Comparison of ENCODE assay signal across 9 cellular contexts in genomic region chr20:58408603-58409246, GRCh38. TPM values are rescaled to one million over a fixed set of nuclear protein-coding genes. Genes with fewer than 3 reads are reported as not detected.
DNase-seq lines count a peak whose midpoint lies in the region; ATAC-seq and TF ChIP-seq lines count a peak whose summit lies in the region.
"Had no signal": no experiment of that assay in that cellular context is flagged by ENCODE, and none has a peak within 500 bp of the region (broad histone marks: within the 10 kb centered on the region; RNA-seq: fewer than 3 reads in every experiment).

No MANE protein-coding gene starts in this region.

- peak overlapping the region; percentile 33 for H3K4me3 Mint-ChIP-seq in activated naive CD8-positive, alpha-beta T cell treated with anti-CD3 and anti-CD28 coated beads, Interleukin-2, amount 10 ng/mL, durations not matched to agents 7 days and 5 days
- peak overlapping the region; percentile 77 for H3K4me3 Mint-ChIP-seq in natural killer cell

- peaks cover 24% of the 10 kb centered on the region for H3K4me1 Mint-ChIP-seq in activated naive CD8-positive, alpha-beta T cell treated with anti-CD3 and anti-CD28 coated beads, Interleukin-2, amount 10 ng/mL, durations not matched to agents 7 days and 5 days
- peaks cover 28 to 37% of the 10 kb centered on the region in 2 donors for H3K4me1 Mint-ChIP-seq in natural killer cell

- peaks cover 8 to 67% (median 28%) of the 10 kb centered on the region in 4 donors for H3K4me1 ChIP-seq in stomach

- no peak overlapping the region for H3K4me3 ChIP-seq in stomach

- H3K36me3 ChIP-seq in stomach = no peaks in the 10 kb centered on the region

- H3K27me3 ChIP-seq in stomach = no peaks in the 10 kb centered on the region

- DNase-seq in DMS53 treated with DMSO at 0.1 percent for 48 hours (lab: John Stamatoyannopoulos, UW; ENCODE audit: unreplicated experiment) = peak; percentile 40
- DNase-seq in activated naive CD8-positive, alpha-beta T cell treated with anti-CD3 and anti-CD28 coated beads, Interleukin-2, amount 10 ng/mL, durations not matched to agents 7 days and 5 days = no peak
- DNase-seq in natural killer cell = no peak
- no peak for DNase-seq in stomach
- DNase-seq in NCI-H1105 (lab: John Stamatoyannopoulos, UW) = no peak
- DNase-seq in GM03348 (ENCODE audit: low spot score) = no peak
- DNase-seq: Right ventricle myocardium superior had no signal

- peaks cover 8% of the 10 kb centered on the region for H3K36me3 Mint-ChIP-seq in activated naive CD8-positive, alpha-beta T cell treated with anti-CD3 and anti-CD28 coated beads, Interleukin-2, amount 10 ng/mL, durations not matched to agents 7 days and 5 days
- H3K36me3 Mint-ChIP-seq in natural killer cell = no peaks in the 10 kb centered on the region

- no peaks in the 10 kb centered on the region for H3K9me3 Mint-ChIP-seq in activated naive CD8-positive, alpha-beta T cell treated with anti-CD3 and anti-CD28 coated beads, Interleukin-2, amount 10 ng/mL, durations not matched to agents 7 days and 5 days
- no peaks in the 10 kb centered on the region for H3K9me3 Mint-ChIP-seq in natural killer cell

- H3K27ac ChIP-seq in stomach = peak overlapping the region in 2 of 5 donors; percentile 25 to 38

- WGBS in stomach, 5 donors = 32 to 51% (median 33%) methylated on average over 3 of the region's 3 CpGs

- ATAC-seq in HG03565 (IDR thresholded peaks at IDR 0.05; ENCODE audit: unreplicated experiment) (peak; percentile 39), natural killer cell (peak; percentile 64 to 79 (median 76)), GM21619 (IDR thresholded peaks at IDR 0.05; ENCODE audit: unreplicated experiment) (no peak)
- ATAC-seq in activated naive CD8-positive, alpha-beta T cell treated with anti-CD3 and anti-CD28 coated beads, Interleukin-2, amount 10 ng/mL, durations not matched to agents 7 days and 5 days (ENCODE audit: low read depth) = peak; percentile 77

- intact Hi-C loops in natural killer cell (cut with micrococcal nuclease) = no loop called here
- intact Hi-C loops in stomach (cut with DNase I; ENCODE audit: low total_unique reads) = no loop called here

- no peaks in the 10 kb centered on the region for H3K9me3 ChIP-seq in stomach

- TF ChIP-seq POLR2A in stomach (IDR thresholded peaks at IDR 0.05) = no peak

- peak overlapping the region; percentile 79 for H3K27ac Mint-ChIP-seq in activated naive CD8-positive, alpha-beta T cell treated with anti-CD3 and anti-CD28 coated beads, Interleukin-2, amount 10 ng/mL, durations not matched to agents 7 days and 5 days
- H3K27ac Mint-ChIP-seq in natural killer cell = peak overlapping the region; percentile 82 to 88

- no peak for TF ChIP-seq EP300 in stomach (IDR thresholded peaks at IDR 0.05)

- POLR2A ChIA-PET in activated naive CD8-positive, alpha-beta T cell treated with anti-CD3 and anti-CD28 coated beads, Interleukin-2, amount 10 ng/mL, durations not matched to agents 7 days and 5 days (lab: Charles Lee) = interaction anchor here (0.6 to 2.1 kb wide), 2 partner anchors 20 to 1010 kb away, joined by 3 to 7 read pairs; partner anchors contain the start of gene VAPB

- TF ChIP-seq CTCF in natural killer cell (IDR thresholded peaks at IDR 0.05) (no peak), stomach (IDR thresholded peaks at IDR 0.05) (no peak)

- H3K27me3 Mint-ChIP-seq in activated naive CD8-positive, alpha-beta T cell treated with anti-CD3 and anti-CD28 coated beads, Interleukin-2, amount 10 ng/mL, durations not matched to agents 7 days and 5 days = no peaks in the 10 kb centered on the region
- H3K27me3 Mint-ChIP-seq in natural killer cell (ENCODE audit: low read depth in 2 of 2) = no peaks in the 10 kb centered on the region

RNA-seq across cellular contexts. Expression of gene VAPB, which starts 19.7 kb away (rescaled TPM):
- 10 to 100 TPM; 32.8 to 35.6 TPM for total RNA-seq in activated naive CD8-positive, alpha-beta T cell treated with anti-CD3 and anti-CD28 coated beads, Interleukin-2, amount 10 ng/mL, durations not matched to agents 7 days and 5 days
- total RNA-seq in natural killer cell = 10 to 100 TPM; 20.3 to 23.1 (median 21.3) TPM
- 10 to 100 TPM in 3 of 5 donors, 1 to 10 TPM in 2; 7.6 to 40.6 (median 17.2) TPM for total RNA-seq in stomach
- polyA plus RNA-seq in stomach = 10 to 100 TPM; 18.0 to 21.4 (median 18.4) TPM
